ENCODE assay signal across 23 cellular contexts in genomic region chr14:71682337-71682736, GRCh38.
A peak's percentile ranks its signal among the peaks of the same experiment; 100 is the strongest.
DNase-seq lines count a peak whose midpoint lies in the region; ATAC-seq and TF ChIP-seq lines count a peak whose summit lies in the region.
"Had no signal": no experiment of that assay in that cellular context is flagged by ENCODE, and none has a peak within 500 bp of the region (broad histone marks: within the 10 kb centered on the region; RNA-seq: fewer than 3 reads in every experiment).

No MANE protein-coding gene starts in this region.

- TF ChIP-seq POLR2A in heart left ventricle (IDR thresholded peaks at IDR 0.05): no peak
- no peak for TF ChIP-seq POLR2A in gastrocnemius medialis (IDR thresholded peaks at IDR 0.05)

- peaks cover 35% of the 10 kb centered on the region for H3K36me3 ChIP-seq in neutrophil
- peaks cover 0 to 20% (median 14%) of the 10 kb centered on the region in 3 donors for H3K36me3 ChIP-seq in tibial artery
- peaks cover 0 to 21% (median 0%) of the 10 kb centered on the region in 9 donors for H3K36me3 ChIP-seq in heart left ventricle
- no peaks in the 10 kb centered on the region for H3K36me3 ChIP-seq in gastrocnemius medialis

- H3K9me3 ChIP-seq in neutrophil (no peaks in the 10 kb centered on the region), tibial artery (no peaks in the 10 kb centered on the region), heart left ventricle (peaks cover 0 to 5% (median 0%) of the 10 kb centered on the region in 12 donors), gastrocnemius medialis (no peaks in the 10 kb centered on the region)
- H3K9me3 ChIP-seq: SK-N-SH had no signal

- no peak overlapping the region for H3K4me3 ChIP-seq in neutrophil (ENCODE audit: low read depth in 1 of 2, low read length in 1 of 2)
- H3K4me3 ChIP-seq in tibial artery: no peak overlapping the region
- no peak overlapping the region for H3K4me3 ChIP-seq in heart left ventricle
- no peak overlapping the region for H3K4me3 ChIP-seq in gastrocnemius medialis

- H3K27ac ChIP-seq in neutrophil (peak overlapping the region; percentile 27), tibial artery (peak overlapping the region; percentile 1 to 17), heart left ventricle (peak overlapping the region in 1 of 12 donors; percentile 43), gastrocnemius medialis (no peak overlapping the region)
- H3K27ac ChIP-seq: C4-2B had no signal

- no peak for ATAC-seq in heart left ventricle
- ATAC-seq in gastrocnemius medialis: no peak
- ATAC-seq: Panc1 had no signal

- TF ChIP-seq CTCF in neutrophil (IDR thresholded peaks at IDR 0.05) (no peak), tibial artery (IDR thresholded peaks at IDR 0.05) (no peak), heart left ventricle (IDR thresholded peaks at IDR 0.05) (no peak), gastrocnemius medialis (IDR thresholded peaks at IDR 0.05 in 4 of 5, conservative IDR thresholded peaks at IDR 0.05 in 1 of 5) (no peak)

- peak; percentile 68 for DNase-seq in EH (ENCODE audit: low read depth)
- peak; percentile 85 for DNase-seq in amniotic epithelial cell (ENCODE audit: low read depth)
- DNase-seq in tibial artery: no peak
- DNase-seq in T-helper 2 cell: no peak
- DNase-seq in heart left ventricle: no peak
- DNase-seq in gastrocnemius medialis: no peak
- DNase-seq: CD8-positive, alpha-beta memory T cell; DMS53; EL; GF-D8; H7; MM.1S; NCI-H1048; NCI-H1417 treated with DMSO at 0.1 percent for 48 hours; NCI-H187; NCI-H2227 treated with DMSO at 0.1 percent for 48 hours; NCI-H510A; NCI-H774; SIG-M5; SK-N-SH had no signal

- in situ Hi-C loops in gastrocnemius medialis (cut with MboI; ENCODE audit: low sequenced_read_pairs in 4 of 4): no loop called here

- H3K4me1 ChIP-seq in neutrophil (ENCODE audit: control insufficient read depth in 1 of 2, insufficient read depth in 1 of 2, low read depth in 1 of 2, low read length in 1 of 2) (no peaks in the 10 kb centered on the region), tibial artery (peaks cover 0 to 23% (median 5%) of the 10 kb centered on the region in 4 donors), heart left ventricle (peaks cover 0 to 3% (median 0%) of the 10 kb centered on the region in 12 donors), gastrocnemius medialis (no peaks in the 10 kb centered on the region)

- H3K27me3 ChIP-seq in neutrophil (no peaks in the 10 kb centered on the region), tibial artery (no peaks in the 10 kb centered on the region), heart left ventricle (no peaks in the 10 kb centered on the region), gastrocnemius medialis (no peaks in the 10 kb centered on the region)

- 92 to 95% (median 94%) methylated on average over 3 of the region's 3 CpGs for WGBS in heart left ventricle, 4 donors

- intact Hi-C loops in tibial artery (cut with DNase I; ENCODE audit: low total_unique reads) (no loop called here), heart left ventricle (cut with DNase I) (no loop called here), gastrocnemius medialis (cut with DNase I; ENCODE audit: low total_unique reads) (no loop called here)

Comparison
In these comparisons a context has a peak if more than half of its experiments do, and no peak if none do; other contexts are left out.
1. DNase-seq: peak in EH (single experiment) and amniotic epithelial cell (single experiment); none in tibial artery (0 of 2), T-helper 2 cell (0 of 5), heart left ventricle (0 of 5) and gastrocnemius medialis (0 of 2).
2. H3K27ac ChIP-seq: peak in neutrophil (single experiment) and tibial artery (2 of 2); none in gastrocnemius medialis (0 of 4).